Comparison of ENCODE assay signal across 8 cellular contexts in genomic region chr4:75895744-75896314, GRCh38. TPM values are rescaled to one million over a fixed set of nuclear protein-coding genes. Genes with fewer than 3 reads are reported as not detected.
DNase-seq lines count a peak whose midpoint lies in the region; ATAC-seq and TF ChIP-seq lines count a peak whose summit lies in the region.

No MANE protein-coding gene starts in this region.

- H3K4me2 ChIP-seq in MM.1S (ENCODE audit: low read depth, low read length), result no peak overlapping the region

- H3K27me3 ChIP-seq in MM.1S (replicated peaks; ENCODE audit: insufficient read depth, low read length), result no peaks in the 10 kb centered on the region
- peaks cover 16% of the 10 kb centered on the region for H3K27me3 ChIP-seq in adipocyte (replicated peaks; ENCODE audit: control insufficient read depth, insufficient read depth, low read length)
- no peaks in the 10 kb centered on the region for H3K27me3 ChIP-seq in vagina

- H3K36me3 ChIP-seq in MM.1S (replicated peaks; ENCODE audit: insufficient read depth, low read length) (no peaks in the 10 kb centered on the region), adipocyte (ENCODE audit: control insufficient read depth, insufficient read depth, low read length, severe bottlenecking) (no peaks in the 10 kb centered on the region), vagina (no peaks in the 10 kb centered on the region)

- H3K9me3 ChIP-seq in MM.1S (replicated peaks; ENCODE audit: insufficient read depth, low read length) (no peaks in the 10 kb centered on the region), adipocyte (ENCODE audit: control insufficient read depth, low read length) (no peaks in the 10 kb centered on the region), vagina (no peaks in the 10 kb centered on the region)

- H3K9ac ChIP-seq in MM.1S (ENCODE audit: low read length) (no peak overlapping the region), adipocyte (ENCODE audit: low read length) (no peak overlapping the region)

- intact Hi-C loops in vagina (cut with DNase I), result no loop called here

- H3K79me2 ChIP-seq in MM.1S (ENCODE audit: low read length), result no peaks in the 10 kb centered on the region

- no peak for ATAC-seq in GM21423 (IDR thresholded peaks at IDR 0.05; ENCODE audit: unreplicated experiment)
- ATAC-seq in GM19351 (IDR thresholded peaks at IDR 0.05; ENCODE audit: unreplicated experiment), result no peak

- peak overlapping the region; percentile 36; the same call in 1 of the 2 replicates for H2AFZ ChIP-seq in MM.1S (ENCODE audit: low read length)

- H3K27ac ChIP-seq in MM.1S (ENCODE audit: low read length) (no peak overlapping the region), vagina (no peak overlapping the region)

- H3F3A ChIP-seq in MM.1S (ENCODE audit: insufficient read depth, low read length), result no peaks in the 10 kb centered on the region

- peak; percentile 43 for DNase-seq in AG08395 (ENCODE audit: low spot score)
- peak; percentile 13 for DNase-seq in GM12864 (ENCODE audit: low read depth)
- peak; percentile 41 for DNase-seq in MM.1S
- peak; percentile 51 for DNase-seq in adipocyte (ENCODE audit: low read depth)
- peak; percentile 38 for DNase-seq in kidney glomerular epithelial cell (lab: John Stamatoyannopoulos, UW)
- DNase-seq in vagina (ENCODE audit: extremely low spot score in 2 of 2), result no peak

- no peak for TF ChIP-seq POLR2A in vagina (IDR thresholded peaks at IDR 0.05)

- TF ChIP-seq CTCF in GM12864 (IDR thresholded peaks at IDR 0.05; ENCODE audit: low read depth, low read length, missing control alignments), result peak; percentile 75
- TF ChIP-seq CTCF in MM.1S (IDR thresholded peaks at IDR 0.05; ENCODE audit: low read length), result peak; percentile 69
- peak in 2 of 3 experiments; percentile 26 to 30 for TF ChIP-seq CTCF in vagina (IDR thresholded peaks at IDR 0.05)

- no peaks in the 10 kb centered on the region for H4K20me1 ChIP-seq in MM.1S (ENCODE audit: insufficient read depth, low read length)

- no peaks in the 10 kb centered on the region for H3K9me2 ChIP-seq in MM.1S (replicated peaks; ENCODE audit: insufficient read depth, low read length)

- H3K4me1 ChIP-seq in MM.1S (ENCODE audit: low read length), result no peaks in the 10 kb centered on the region
- no peaks in the 10 kb centered on the region for H3K4me1 ChIP-seq in adipocyte (ENCODE audit: control insufficient read depth, insufficient read depth, low read length)
- no peaks in the 10 kb centered on the region for H3K4me1 ChIP-seq in vagina

- H3K4me3 ChIP-seq in GM12864 (ENCODE audit: low read depth, low read length), result no peak overlapping the region
- H3K4me3 ChIP-seq in MM.1S (ENCODE audit: low read length), result no peak overlapping the region
- no peak overlapping the region for H3K4me3 ChIP-seq in adipocyte (ENCODE audit: low read length)
- H3K4me3 ChIP-seq in vagina, result no peak overlapping the region

RNA-seq across cellular contexts. Expression of gene PPEF2, which starts 6.4 kb away (rescaled TPM):
- not detected for total RNA-seq in vagina

RNA-seq across cellular contexts. Expression of gene NAAA, which starts 45.0 kb away (rescaled TPM):
- total RNA-seq in vagina, result 110 TPM

Comparison
In these comparisons a context has a peak if more than half of its experiments do, and no peak if none do; other contexts are left out.
1. DNase-seq: peak in AG08395 (single experiment), GM12864 (single experiment), MM.1S (single experiment), adipocyte (single experiment) and kidney glomerular epithelial cell (single experiment); none in vagina (0 of 2).
2. Peak in every context shown above with its lines, with median percentiles within 50 percentile points of each other: CTCF ChIP-seq.